19 cellular contexts compared by ENCODE assay signal in the genomic region with DNA sequence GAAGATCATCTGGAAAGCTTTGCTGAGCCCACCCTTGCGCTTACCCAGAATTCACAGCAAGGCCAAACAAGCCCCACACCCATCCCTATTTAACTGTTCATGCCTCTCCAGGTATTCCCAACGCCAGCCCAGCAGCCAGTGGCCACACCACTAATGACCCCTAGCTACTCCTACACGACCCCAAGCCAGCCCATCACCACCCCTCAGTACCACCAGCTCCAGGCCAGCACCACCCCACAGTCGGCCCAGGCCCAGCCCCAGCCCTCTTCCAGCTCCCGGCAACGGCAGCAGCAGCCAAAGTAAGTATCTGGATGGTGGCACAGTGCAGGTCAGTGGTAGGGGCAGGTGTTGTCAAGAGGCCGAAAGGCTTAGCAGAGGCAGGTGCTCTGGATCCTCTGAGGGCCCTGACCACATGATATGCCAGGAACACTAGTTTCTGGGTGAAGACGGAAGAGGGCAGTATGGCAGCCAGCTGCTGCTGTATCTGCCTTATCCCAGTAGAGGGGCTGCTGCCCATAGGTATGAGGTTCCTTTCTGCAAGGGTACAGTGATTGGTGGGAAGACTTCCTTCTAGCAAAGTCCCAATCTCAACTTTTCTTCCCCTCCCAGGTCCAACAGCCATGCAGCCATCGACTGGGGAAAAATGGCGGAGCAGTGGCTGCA. TPM values are rescaled to one million over a fixed set of nuclear protein-coding genes. Genes with fewer than 3 reads are reported as not detected.
DNase-seq lines count a peak whose midpoint lies in the region.
"Had no signal": no experiment of that assay in that cellular context is flagged by ENCODE, and none has a peak within 500 bp of the region (broad histone marks: within the 10 kb centered on the region; RNA-seq: fewer than 3 reads in every experiment).

No MANE protein-coding gene starts in this region.

- H2AFZ ChIP-seq in neuronal stem cell (ENCODE audit: low read length): no peak overlapping the region
- H2AFZ ChIP-seq: neural progenitor cell had no signal

- H3K27ac ChIP-seq in neuronal stem cell (replicated peaks; ENCODE audit: low read length): no peak overlapping the region
- H3K27ac ChIP-seq: BLaER1 treated with 17β-estradiol and CSF1 and Interleukin-3, amounts not matched to agents 10 nM and 100 nM; colonic mucosa; epithelial cell of prostate; left lung; SJCRH30; transverse colon had no signal

- H3K4me2 ChIP-seq in neuronal stem cell (ENCODE audit: insufficient read depth, low read length, poor library complexity, severe bottlenecking): no peak overlapping the region
- H3K4me2 ChIP-seq: BLaER1 treated with 17β-estradiol and CSF1 and Interleukin-3, amounts not matched to agents 10 nM and 100 nM; neural progenitor cell had no signal

- no peaks in the 10 kb centered on the region for H3K9me3 ChIP-seq in neuronal stem cell (replicated peaks in 1 of 2; ENCODE audit: control insufficient read depth in 2 of 2, insufficient read depth in 1 of 2, low read depth in 1 of 2, low read length in 2 of 2)
- H3K9me3 ChIP-seq: BLaER1 treated with 17β-estradiol and CSF1 and Interleukin-3, amounts not matched to agents 10 nM and 100 nM; colonic mucosa; left lung; MG63; SJCRH30; transverse colon had no signal

- no peak overlapping the region for H3K9ac ChIP-seq in neuronal stem cell (ENCODE audit: low read depth, low read length, poor library complexity)
- H3K9ac ChIP-seq: BLaER1 treated with 17β-estradiol and CSF1 and Interleukin-3, amounts not matched to agents 10 nM and 100 nM; neural progenitor cell had no signal

- H2BK12ac ChIP-seq in neuronal stem cell (ENCODE audit: low read length): no peak overlapping the region

- no peak overlapping the region for H3K18ac ChIP-seq in neuronal stem cell (ENCODE audit: low read length)

- H2BK120ac ChIP-seq in neuronal stem cell (ENCODE audit: low read depth, low read length): no peak overlapping the region

- no CpG with 5 or more reads among the region's 10 CpGs for WGBS in neuronal stem cell (ENCODE audit: extremely low coverage in 2 of 2, insufficient read length in 2 of 2, insufficient replicate concordance in 1 of 2), 2 donors

- no peak overlapping the region for H2AK5ac ChIP-seq in neuronal stem cell (ENCODE audit: low read depth, low read length)

- no peak overlapping the region for H3K4me3 ChIP-seq in neuronal stem cell (ENCODE audit: low read length in 2 of 2)
- H3K4me3 ChIP-seq: BLaER1 treated with 17β-estradiol and CSF1 and Interleukin-3, amounts not matched to agents 10 nM and 100 nM; colonic mucosa; left lung; MG63; neural progenitor cell; SJCRH30; transverse colon had no signal

- peaks cover 16 to 17% of the 10 kb centered on the region in 2 donors for H3K4me1 ChIP-seq in neuronal stem cell (ENCODE audit: control insufficient read depth in 2 of 2, insufficient read depth in 1 of 2, low read depth in 1 of 2, low read length in 2 of 2)
- H3K4me1 ChIP-seq: colonic mucosa, left lung, SJCRH30 had no signal

- DNase-seq in NCI-H1092 treated with DMSO at 0.1 percent for 48 hours (lab: John Stamatoyannopoulos, UW) (peak; percentile 44), SHP77 treated with DMSO at 0.1 percent for 48 hours (lab: John Stamatoyannopoulos, UW) (peak; percentile 57), neuronal stem cell (ENCODE audit: low spot score) (no peak), pons (ENCODE audit: low spot score) (no peak)
- DNase-seq in effector CD8-positive, alpha-beta T cell (lab: John Stamatoyannopoulos, UW): no peak
- DNase-seq: activated B cell treated with CpG ODN at 0.5 μM for 24 hours, aorta, colonic mucosa, left lung, MG63, NCI-H1694, NCI-H446, retina, SJCRH30, T-helper 17 cell, transverse colon had no signal

- H2BK5ac ChIP-seq in neuronal stem cell (ENCODE audit: low read length): no peak overlapping the region

- peak overlapping the region; percentile 83 for H3K23ac ChIP-seq in neuronal stem cell (ENCODE audit: low read depth, low read length, poor library complexity)

- peaks cover 4% of the 10 kb centered on the region for H3K79me1 ChIP-seq in neuronal stem cell (ENCODE audit: low read depth, low read length)

- no peak overlapping the region for H2BK15ac ChIP-seq in neuronal stem cell (ENCODE audit: low read length)

- no peak overlapping the region for H3K4ac ChIP-seq in neuronal stem cell (ENCODE audit: low read length)

- no peaks in the 10 kb centered on the region for H3K27me3 ChIP-seq in neuronal stem cell (ENCODE audit: control insufficient read depth in 3 of 3, insufficient read depth in 3 of 3, low read depth in 1 of 3, low read length in 3 of 3)
- H3K27me3 ChIP-seq: BLaER1 treated with 17β-estradiol and CSF1 and Interleukin-3, amounts not matched to agents 10 nM and 100 nM; colonic mucosa; left lung; MG63; neural progenitor cell; SJCRH30; transverse colon had no signal

- H3K14ac ChIP-seq in neuronal stem cell (ENCODE audit: low read length): no peak overlapping the region

- peaks cover 68 to 88% of the 10 kb centered on the region in 2 donors for H3K36me3 ChIP-seq in neuronal stem cell (replicated peaks in 1 of 2; ENCODE audit: control insufficient read depth in 2 of 2, insufficient read depth in 2 of 2, low read length in 2 of 2)
- H3K36me3 ChIP-seq: neural progenitor cell had no signal

- H4K8ac ChIP-seq in neuronal stem cell (ENCODE audit: low read depth, low read length): no peak overlapping the region

- H4K91ac ChIP-seq in neuronal stem cell (ENCODE audit: low read depth, low read length, poor library complexity): no peak overlapping the region

RNA-seq across cellular contexts. Expression of a gene that starts 10.7 kb away (rescaled TPM):
- 24.4 TPM for polyA plus RNA-seq in neuronal stem cell (2013, experiment 1 of 2)
- polyA plus RNA-seq in neuronal stem cell (2013, experiment 2 of 2): 25.2 TPM

RNA-seq across cellular contexts. Expression of a gene that starts 16.7 kb away (rescaled TPM):
- 76.6 TPM for polyA plus RNA-seq in neuronal stem cell (2013, experiment 1 of 2)
- polyA plus RNA-seq in neuronal stem cell (2013, experiment 2 of 2): 73.6 TPM

RNA-seq across cellular contexts. Expression of a gene that starts 18.8 kb away (rescaled TPM):
- polyA plus RNA-seq in neuronal stem cell (2013, experiment 1 of 2): 3,397 TPM
- 3,279 TPM for polyA plus RNA-seq in neuronal stem cell (2013, experiment 2 of 2)

RNA-seq across cellular contexts. Expression of a gene that starts 25.1 kb away (rescaled TPM):
- polyA plus RNA-seq in neuronal stem cell (2013, experiment 1 of 2): 9.1 TPM
- polyA plus RNA-seq in neuronal stem cell (2013, experiment 2 of 2): 8.3 TPM

RNA-seq across cellular contexts. Expression of a gene that starts 27.6 kb away (rescaled TPM):
- polyA plus RNA-seq in neuronal stem cell (2013, experiment 1 of 2): 4.5 TPM
- polyA plus RNA-seq in neuronal stem cell (2013, experiment 2 of 2): 4.3 TPM

Comparison
In these comparisons a context has a peak if more than half of its experiments do, and no peak if none do; other contexts are left out.
1. DNase-seq: peak in NCI-H1092 treated with DMSO at 0.1 percent for 48 hours (single experiment) and SHP77 treated with DMSO at 0.1 percent for 48 hours (single experiment); none in neuronal stem cell (single experiment), effector CD8-positive, alpha-beta T cell (single experiment) and pons (single experiment).